ENCODE assay signal across 1 cellular context in genomic region chr10:112335104-112335840, GRCh38.
TF ChIP-seq lines count a peak whose summit lies in the region.

No MANE protein-coding gene starts in this region.

TF ChIP-seq in IMR-90, 13 proteins besides CTCF, POLR2A, EP300 and RAD21:
- TF ChIP-seq MAZ (IDR thresholded peaks at IDR 0.05; ENCODE audit: borderline replicate concordance, low read depth, low read length) (no peak), CHD1 (IDR thresholded peaks at IDR 0.05; ENCODE audit: low read depth, low read length) (no peak), ELK1 (IDR thresholded peaks at IDR 0.05; ENCODE audit: borderline replicate concordance, low read depth, low read length) (no peak)
